Comparison of ENCODE assay signal across 8 cellular contexts in the genomic region with DNA sequence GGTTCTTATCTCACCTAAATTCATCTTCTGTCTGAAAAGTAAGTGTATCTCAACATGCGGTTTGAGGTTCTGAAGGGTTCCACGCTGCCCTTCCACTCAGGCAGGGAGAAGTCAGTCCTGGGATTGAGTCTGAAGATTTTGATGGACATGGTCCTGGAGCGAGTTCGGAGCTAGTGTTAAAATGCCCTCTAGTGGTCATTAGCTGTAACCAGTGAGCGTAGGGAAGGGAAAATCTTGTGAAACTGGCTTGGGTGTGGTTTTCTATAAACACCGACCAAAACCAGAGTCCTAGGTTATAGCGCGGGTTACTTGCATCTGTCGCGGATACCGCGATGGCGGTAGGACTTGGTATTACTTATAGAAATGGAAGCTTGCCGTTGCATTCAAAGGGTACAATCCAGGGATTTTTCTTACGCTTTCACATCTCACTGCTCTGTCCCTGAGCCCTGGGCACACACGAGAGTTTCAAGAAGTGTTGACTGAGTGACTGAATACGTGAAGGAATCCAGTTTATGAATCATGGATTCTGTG.
DNase-seq lines count a peak whose midpoint lies in the region; ATAC-seq and TF ChIP-seq lines count a peak whose summit lies in the region.

No MANE protein-coding gene starts in this region.

- ATAC-seq in GM21515 (IDR thresholded peaks at IDR 0.05; ENCODE audit: unreplicated experiment) (peak; percentile 98), HG03571 (IDR thresholded peaks at IDR 0.05; ENCODE audit: unreplicated experiment) (peak; percentile 86), left lung (peak; percentile 98)

- H3K4me1 ChIP-seq in left lung (no peaks in the 10 kb centered on the region), vagina (peaks cover 4% of the 10 kb centered on the region)

- intact Hi-C loops in left lung (cut with DNase I) = no loop called here
- intact Hi-C loops in vagina (cut with DNase I) = no loop called here

- H3K4me3 ChIP-seq in choroid plexus epithelial cell (ENCODE audit: low read depth, low read length) (no peak overlapping the region), left lung (no peak overlapping the region), vagina (peak overlapping the region in 1 of 2 donors; percentile 3)

- DNase-seq in GM04504 (ENCODE audit: low read depth) (peak; percentile 10), NCI-H82 treated with DMSO at 0.1 percent for 48 hours (lab: John Stamatoyannopoulos, UW; ENCODE audit: unreplicated experiment) (peak; percentile 57), choroid plexus epithelial cell (ENCODE audit: low read depth) (peak; percentile 66), left lung (no peak), vagina (ENCODE audit: extremely low spot score in 2 of 2) (peak in 1 of 2 donors; percentile 85), NCI-H226 (no peak)

- H3K27ac ChIP-seq in left lung (no peak overlapping the region), vagina (no peak overlapping the region)

- TF ChIP-seq CTCF in choroid plexus epithelial cell (conservative IDR thresholded peaks at IDR 0.05; ENCODE audit: low read depth, low read length) (peak; percentile 86), left lung (IDR thresholded peaks at IDR 0.05) (peak; percentile 67 to 70), vagina (IDR thresholded peaks at IDR 0.05) (peak; percentile 20 to 55 (median 27))

- no peaks in the 10 kb centered on the region for H3K27me3 ChIP-seq in left lung
- H3K27me3 ChIP-seq in vagina = no peaks in the 10 kb centered on the region

- H3K36me3 ChIP-seq in left lung (no peaks in the 10 kb centered on the region), vagina (no peaks in the 10 kb centered on the region)

- no peak for TF ChIP-seq POLR2A in vagina (IDR thresholded peaks at IDR 0.05)

- H3K9me3 ChIP-seq in left lung (no peaks in the 10 kb centered on the region), vagina (no peaks in the 10 kb centered on the region)

Comparison
In these comparisons a context has a peak if more than half of its experiments do, and no peak if none do; other contexts are left out.
1. DNase-seq: peak in GM04504 (single experiment), NCI-H82 treated with DMSO at 0.1 percent for 48 hours (single experiment) and choroid plexus epithelial cell (single experiment); none in left lung (0 of 2) and NCI-H226 (single experiment).
2. CTCF ChIP-seq: peak in every context shown above with its lines; median percentile 86 in choroid plexus epithelial cell; 68 in left lung; 27 in vagina.
3. Peak in every context shown above with its lines, with median percentiles within 50 percentile points of each other: ATAC-seq.